ENCODE assay signal across 11 cellular contexts in the genomic region with DNA sequence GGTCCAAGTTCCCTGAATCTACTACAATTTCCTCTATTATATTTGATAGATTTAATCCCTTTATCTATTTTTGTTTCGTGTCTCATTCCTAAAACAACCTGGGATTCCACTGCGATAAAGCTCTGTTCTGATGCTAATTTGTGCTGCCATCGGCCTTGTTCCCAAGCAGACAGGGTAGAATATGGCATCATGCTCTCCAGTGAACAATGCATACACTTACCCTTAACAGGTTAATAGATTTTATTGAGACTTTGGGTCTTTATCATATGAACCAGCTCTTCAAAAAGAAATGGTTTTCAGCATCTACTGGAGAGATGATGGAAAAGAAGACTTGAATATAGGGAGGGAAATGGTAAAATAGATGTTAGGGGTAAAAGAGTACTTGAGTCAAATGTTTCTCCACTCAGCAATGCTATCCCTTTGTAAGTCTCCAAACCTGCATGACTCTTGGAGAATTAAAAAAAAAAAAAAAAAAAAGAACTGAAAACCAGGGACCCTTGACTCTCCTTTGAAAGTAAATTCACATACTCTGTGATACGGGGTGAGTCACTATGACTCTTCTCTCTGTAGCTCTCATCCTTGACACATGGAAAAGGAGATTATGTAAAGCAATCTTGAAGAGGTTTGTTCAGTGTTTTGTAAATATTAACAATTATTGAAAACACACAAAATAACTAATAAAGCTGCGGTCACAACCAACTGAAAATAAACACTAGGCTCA.
DNase-seq lines count a peak whose midpoint lies in the region; ATAC-seq, FAIRE-seq and TF ChIP-seq lines count a peak whose summit lies in the region.
"Had no signal": no experiment of that assay in that cellular context is flagged by ENCODE, and none has a peak within 500 bp of the region (broad histone marks: within the 10 kb centered on the region; RNA-seq: fewer than 3 reads in every experiment).

No MANE protein-coding gene starts in this region.

- no peak overlapping the region for H3K23ac ChIP-seq in trophoblast cell (ENCODE audit: low read length)

- H3K79me2 ChIP-seq in GM12878 (ENCODE audit: control insufficient read depth, insufficient read depth, low read length) (no peaks in the 10 kb centered on the region), trophoblast cell (ENCODE audit: control insufficient read depth, insufficient read depth, low read length, poor library complexity) (no peaks in the 10 kb centered on the region), PC-9 (ENCODE audit: low read depth) (no peaks in the 10 kb centered on the region)

- no peaks in the 10 kb centered on the region for H4K20me1 ChIP-seq in GM12878 (ENCODE audit: control insufficient read depth, insufficient read depth)
- no peaks in the 10 kb centered on the region for H4K20me1 ChIP-seq in PC-9 (ENCODE audit: insufficient read depth)

- no peaks in the 10 kb centered on the region for H3K36me3 ChIP-seq in GM12878 (ENCODE audit: control insufficient read depth in 2 of 2, insufficient read depth in 2 of 2, low read length in 1 of 2)
- no peaks in the 10 kb centered on the region for H3K36me3 ChIP-seq in muscle layer of colon (ENCODE audit: insufficient read depth, low read length)
- no peaks in the 10 kb centered on the region for H3K36me3 ChIP-seq in trophoblast cell (ENCODE audit: control insufficient read depth in 1 of 2, insufficient read depth in 2 of 2, low read length in 2 of 2)
- no peaks in the 10 kb centered on the region for H3K36me3 ChIP-seq in PC-9 (ENCODE audit: low read depth)

- H3K4me1 Mint-ChIP-seq in activated CD8-positive, alpha-beta T cell treated with anti-CD3 and anti-CD28 coated beads, Interleukin-2, amount 10 ng/mL, durations not matched to agents 7 days and 5 days (ENCODE audit: low read depth): no peaks in the 10 kb centered on the region

- H2AFZ ChIP-seq in GM12878 (ENCODE audit: control insufficient read depth, low read depth, low read length) (no peak overlapping the region), trophoblast cell (ENCODE audit: insufficient read depth, low read length, poor library complexity) (no peak overlapping the region), PC-9 (no peak overlapping the region)

- no peak overlapping the region for H3K4me3 Mint-ChIP-seq in activated CD8-positive, alpha-beta T cell treated with anti-CD3 and anti-CD28 coated beads, Interleukin-2, amount 10 ng/mL, durations not matched to agents 7 days and 5 days
- H3K4me3 Mint-ChIP-seq: naive thymus-derived CD8-positive, alpha-beta T cell had no signal

- RAD21 ChIA-PET in GM12878 (lab: Charles Lee; ENCODE audit: unreplicated experiment): interaction anchor here (0.7 kb wide), 1 partner anchor 49 kb away, joined by 4 read pairs; no protein-coding TSS in a partner anchor

- H3K4me1 ChIP-seq in GM12878 (ENCODE audit: control insufficient read depth, insufficient read depth, low read length) (no peaks in the 10 kb centered on the region; the same call in none of the 2 replicates), muscle layer of colon (ENCODE audit: insufficient read depth, low read length) (peaks cover 47% of the 10 kb centered on the region), trophoblast cell (ENCODE audit: control insufficient read depth in 1 of 2, insufficient read depth in 2 of 2, low read length in 2 of 2) (no peaks in the 10 kb centered on the region), PC-9 (replicated peaks; ENCODE audit: insufficient read depth) (no peaks in the 10 kb centered on the region)

- H3K36me3 Mint-ChIP-seq in activated CD8-positive, alpha-beta T cell treated with anti-CD3 and anti-CD28 coated beads, Interleukin-2, amount 10 ng/mL, durations not matched to agents 7 days and 5 days (ENCODE audit: low read depth): no peaks in the 10 kb centered on the region

- no peaks in the 10 kb centered on the region for H3K79me1 ChIP-seq in trophoblast cell (ENCODE audit: low read length)

- TF ChIP-seq CTCF in GM12878 (IDR thresholded peaks at IDR 0.05 in 2 of 3, conservative IDR thresholded peaks at IDR 0.05 in 1 of 3; ENCODE audit: control insufficient read depth in 2 of 3, extremely low read depth in 1 of 3, insufficient read depth in 1 of 3, low read depth in 3 of 3, low read length in 3 of 3) (no peak), PC-9 (conservative IDR thresholded peaks at IDR 0.05) (no peak)

- 90% methylated on average over 5 of the region's 5 CpGs for WGBS in GM12878 (ENCODE audit: insufficient coverage, insufficient replicate concordance, low lambda C conversion rate, missing lambda C conversion rate)
- no CpG with 5 or more reads among the region's 5 CpGs for WGBS in trophoblast cell (ENCODE audit: extremely low coverage, insufficient coverage, insufficient read length)

- no peaks in the 10 kb centered on the region for H3K9me3 Mint-ChIP-seq in activated CD8-positive, alpha-beta T cell treated with anti-CD3 and anti-CD28 coated beads, Interleukin-2, amount 10 ng/mL, durations not matched to agents 7 days and 5 days (ENCODE audit: insufficient read depth)
- H3K9me3 Mint-ChIP-seq: naive thymus-derived CD8-positive, alpha-beta T cell had no signal

- H3K18ac ChIP-seq in trophoblast cell (ENCODE audit: low read length): no peak overlapping the region

- H3K9me3 ChIP-seq in GM12878 (replicated peaks; ENCODE audit: control insufficient read depth, insufficient read depth, low read length) (no peaks in the 10 kb centered on the region), muscle layer of colon (ENCODE audit: low read length) (no peaks in the 10 kb centered on the region), trophoblast cell (ENCODE audit: insufficient read depth, low read depth, low read length) (no peaks in the 10 kb centered on the region), PC-9 (ENCODE audit: insufficient read depth, low read depth) (no peaks in the 10 kb centered on the region)

- intact Hi-C loops in GM12878 (cut with micrococcal nuclease; ENCODE audit: unreplicated experiment) (no loop called here), PC-9 (cut with micrococcal nuclease; ENCODE audit: unreplicated experiment) (no loop called here)

- no TSS peak for BruUV-seq in GM12878 (replicated peaks; lab: Mats Ljungman, UMichigan)
- no TSS peak for BruUV-seq in PC-9 (replicated peaks; lab: Mats Ljungman, UMichigan)

- H2BK5ac ChIP-seq in trophoblast cell (ENCODE audit: low read depth, low read length, poor library complexity): no peak overlapping the region

- no peak overlapping the region for H2BK12ac ChIP-seq in trophoblast cell (ENCODE audit: low read length)

- H3K4me2 ChIP-seq in GM12878 (ENCODE audit: control insufficient read depth, insufficient read depth) (no peak overlapping the region), trophoblast cell (ENCODE audit: low read length) (no peak overlapping the region), PC-9 (no peak overlapping the region)

- no peaks in the 10 kb centered on the region for H3F3A ChIP-seq in PC-9 (ENCODE audit: insufficient read depth, low read depth)

- no peak overlapping the region for H4K12ac ChIP-seq in trophoblast cell (ENCODE audit: low read depth, low read length)

- no peak overlapping the region for H3K14ac ChIP-seq in trophoblast cell (ENCODE audit: low read length)

- in situ Hi-C loops in GM12878 (cut with MboI): no loop called here

- H3K9me2 ChIP-seq in PC-9 (ENCODE audit: insufficient read depth): no peaks in the 10 kb centered on the region; the same call in none of the 2 replicates

- ATAC-seq in GM12878: peak; percentile 30; the same call in 1 of the 3 replicates
- no peak for ATAC-seq in activated CD8-positive, alpha-beta T cell treated with anti-CD3 and anti-CD28 coated beads, Interleukin-2, amount 10 ng/mL, durations not matched to agents 7 days and 5 days
- ATAC-seq: naive thymus-derived CD8-positive, alpha-beta T cell had no signal

- no peak for TF ChIP-seq POLR2A in GM12878 (IDR thresholded peaks at IDR 0.05; ENCODE audit: low read depth, low read length)

- TF ChIP-seq RAD21 in GM12878 (IDR thresholded peaks at IDR 0.05; ENCODE audit: insufficient read depth, low read depth, low read length): no peak

- H3K27ac Mint-ChIP-seq in activated CD8-positive, alpha-beta T cell treated with anti-CD3 and anti-CD28 coated beads, Interleukin-2, amount 10 ng/mL, durations not matched to agents 7 days and 5 days: no peak overlapping the region
- H3K27ac Mint-ChIP-seq: naive thymus-derived CD8-positive, alpha-beta T cell had no signal

- no peaks in the 10 kb centered on the region for H3K27me3 Mint-ChIP-seq in activated CD8-positive, alpha-beta T cell treated with anti-CD3 and anti-CD28 coated beads, Interleukin-2, amount 10 ng/mL, durations not matched to agents 7 days and 5 days (ENCODE audit: low read depth)
- H3K27me3 Mint-ChIP-seq: naive thymus-derived CD8-positive, alpha-beta T cell had no signal

- no peak overlapping the region for H2BK120ac ChIP-seq in trophoblast cell (ENCODE audit: insufficient read depth, low read length, poor library complexity)

- DNase-seq in EL (peak; percentile 54), LHCN-M2 (ENCODE audit: low read depth) (peak; percentile 79), GM12878 (ENCODE audit: low read depth, low spot score) (no peak), trophoblast cell (no peak), NCI-H524 (lab: John Stamatoyannopoulos, UW) (no peak), PC-9 (no peak)
- no peak for DNase-seq in activated CD8-positive, alpha-beta T cell treated with anti-CD3 and anti-CD28 coated beads, Interleukin-2, amount 10 ng/mL, durations not matched to agents 7 days and 5 days
- DNase-seq: activated effector memory CD4-positive, alpha-beta T cell treated with Interleukin-2 at 50 U/mL for 16 hours; naive thymus-derived CD8-positive, alpha-beta T cell; stimulated activated naive CD4-positive, alpha-beta T cell had no signal

- H4K8ac ChIP-seq in trophoblast cell (ENCODE audit: low read depth, low read length): no peak overlapping the region

- SMC1A ChIA-PET in GM12878 (lab: Charles Lee; ENCODE audit: uncharacterized antibody, unreplicated experiment): interaction anchor here (0.8 to 1.6 kb wide), 3 partner anchors 9 to 22 kb away, joined by 3 to 5 read pairs (median 3); no protein-coding TSS in a partner anchor

- no peak overlapping the region for H2AK5ac ChIP-seq in trophoblast cell (ENCODE audit: low read length)

- no peak overlapping the region for H3K9ac ChIP-seq in GM12878 (ENCODE audit: control insufficient read depth, insufficient read depth, low read length)
- H3K9ac ChIP-seq in muscle layer of colon (ENCODE audit: low read length): no peak overlapping the region
- H3K9ac ChIP-seq in trophoblast cell (ENCODE audit: low read length): no peak overlapping the region

- H3K4ac ChIP-seq in trophoblast cell (ENCODE audit: low read depth, low read length): no peak overlapping the region

- H3K27ac ChIP-seq in GM12878 (ENCODE audit: control insufficient read depth, insufficient read depth): no peak overlapping the region
- peak overlapping the region; percentile 35 for H3K27ac ChIP-seq in muscle layer of colon (ENCODE audit: low read depth, low read length)
- H3K27ac ChIP-seq in trophoblast cell (ENCODE audit: low read depth, low read length): no peak overlapping the region
- no peak overlapping the region for H3K27ac ChIP-seq in PC-9

- POLR2A ChIA-PET in GM12878 (lab: Charles Lee) (no interaction called here), PC-9 (lab: Charles Lee; ENCODE audit: unreplicated experiment) (interaction anchor here (0.6 kb wide), 2 partner anchors 378 to 1692 kb away, joined by 3 to 7 read pairs; no protein-coding TSS in a partner anchor)
- POLR2A ChIA-PET in activated CD8-positive, alpha-beta T cell treated with anti-CD3 and anti-CD28 coated beads, Interleukin-2, amount 10 ng/mL, durations not matched to agents 7 days and 5 days (lab: Charles Lee): no interaction called here

- TF ChIP-seq EP300 in GM12878 (IDR thresholded peaks at IDR 0.05; ENCODE audit: borderline replicate concordance in 1 of 2, control insufficient read depth in 1 of 2, low read depth in 2 of 2, low read length in 2 of 2): no peak

- H4K91ac ChIP-seq in trophoblast cell (ENCODE audit: low read depth, low read length): no peak overlapping the region

- no peak for FAIRE-seq in GM12878 (lab: Jason Lieb, UNC)

- H3K4me3 ChIP-seq in GM12878: no peak overlapping the region
- no peak overlapping the region for H3K4me3 ChIP-seq in muscle layer of colon (ENCODE audit: low read depth in 1 of 2, low read length in 2 of 2)
- H3K4me3 ChIP-seq in trophoblast cell (ENCODE audit: low read depth, low read length): no peak overlapping the region
- no peak overlapping the region for H3K4me3 ChIP-seq in PC-9

- H3K27me3 ChIP-seq in GM12878 (replicated peaks in 1 of 2; ENCODE audit: control insufficient read depth in 2 of 2, insufficient read depth in 2 of 2, low read length in 1 of 2) (no peaks in the 10 kb centered on the region), muscle layer of colon (ENCODE audit: control insufficient read depth in 1 of 2, insufficient read depth in 2 of 2, low read length in 2 of 2) (no peaks in the 10 kb centered on the region), trophoblast cell (ENCODE audit: insufficient read depth, low read length) (no peaks in the 10 kb centered on the region), PC-9 (ENCODE audit: insufficient read depth, low read depth) (no peaks in the 10 kb centered on the region)

- CTCF ChIA-PET in GM12878 (lab: Yijun Ruan, JAX) (interaction anchor here (0.7 to 1.0 kb wide), 2 partner anchors 12 to 23 kb away, joined by 3 read pairs; no protein-coding TSS in a partner anchor), PC-9 (lab: Charles Lee) (no interaction called here)
- CTCF ChIA-PET in activated CD8-positive, alpha-beta T cell treated with anti-CD3 and anti-CD28 coated beads, Interleukin-2, amount 10 ng/mL, durations not matched to agents 7 days and 5 days (lab: Charles Lee): interaction anchor here (0.7 kb wide), 1 partner anchor 24 kb away, joined by 3 read pairs; no protein-coding TSS in a partner anchor

Comparison
In these comparisons a context has a peak if more than half of its experiments do, and no peak if none do; other contexts are left out.
1. DNase-seq: peak in EL (single experiment) and LHCN-M2 (single experiment); none in GM12878 (single experiment), activated CD8-positive, alpha-beta T cell treated with anti-CD3 and anti-CD28 coated beads, Interleukin-2, amount 10 ng/mL, durations not matched to agents 7 days and 5 days (single experiment), trophoblast cell (0 of 2), NCI-H524 (0 of 2) and PC-9 (0 of 2).